38 cellular contexts compared by ENCODE assay signal in genomic region chr19:5533257-5533656, GRCh38. TPM values are rescaled to one million over a fixed set of nuclear protein-coding genes. Genes with fewer than 3 reads are reported as not detected.
"Had no signal": no experiment of that assay in that cellular context is flagged by ENCODE, and none has a peak within 500 bp of the region (broad histone marks: within the 10 kb centered on the region; RNA-seq: fewer than 3 reads in every experiment).

No MANE protein-coding gene starts in this region.

- H3K4me3 Mint-ChIP-seq: activated naive CD4-positive, alpha-beta T cell treated with anti-CD3 and anti-CD28 coated beads for 36 hours; activated naive CD4-positive, alpha-beta T cell treated with anti-CD3 and anti-CD28 coated beads, Interleukin-2, amount 10 ng/mL, durations not matched to agents 7 days and 5 days; activated naive CD4-positive, alpha-beta T cell treated with anti-CD3 and anti-CD28 coated beads, Interleukin-2, amount 50 U/mL, for 24 hours; activated naive CD8-positive, alpha-beta T cell; activated naive CD8-positive, alpha-beta T cell treated with anti-CD3 and anti-CD28 coated beads for 36 hours; activated naive CD8-positive, alpha-beta T cell treated with anti-CD3 and anti-CD28 coated beads, Interleukin-2, amount 10 ng/mL, durations not matched to agents 7 days and 5 days; activated naive CD8-positive, alpha-beta T cell treated with anti-CD3 and anti-CD28 coated beads, Interleukin-2, amount 50 U/mL, for 24 hours; activated T-cell treated with anti-CD3 and anti-CD28 coated beads, Interleukin-2, amount 50 U/mL, for 24 hours; activated T-cell treated with anti-CD3 and anti-CD28 coated beads, Interleukin-2, amount 50 U/mL, for 4 hours; activated T-cell treated with anti-CD3 and anti-CD28 coated beads, Interleukin-2, amount 50 U/mL, for 72 hours; activated T-helper 1 cell treated with anti-CD3 and anti-CD28 coated beads, Interleukin-12 subunit alpha, Interleukin-12 subunit beta, Interleukin-2, Interleukin-4 antibody, amounts not matched to agents 30 ng/mL and 10 ng/mL and 1 ng/mL, durations not matched to agents 14 hours and 24 hours and 36 hours; activated T-helper 17 cell treated with anti-CD3 and anti-CD28 coated beads, Interleukin-2, amount 50 U/mL, for 72 hours; brain; central memory CD8-positive, alpha-beta T cell had no signal

- H3K4me1 Mint-ChIP-seq: activated naive CD4-positive, alpha-beta T cell treated with anti-CD3 and anti-CD28 coated beads, Interleukin-2, amount 10 ng/mL, durations not matched to agents 7 days and 5 days; activated naive CD4-positive, alpha-beta T cell treated with anti-CD3 and anti-CD28 coated beads, Interleukin-2, amount 50 U/mL, for 24 hours; activated naive CD8-positive, alpha-beta T cell treated with anti-CD3 and anti-CD28 coated beads for 36 hours; activated naive CD8-positive, alpha-beta T cell treated with anti-CD3 and anti-CD28 coated beads, Interleukin-2, amount 10 ng/mL, durations not matched to agents 7 days and 5 days; activated naive CD8-positive, alpha-beta T cell treated with anti-CD3 and anti-CD28 coated beads, Interleukin-2, amount 50 U/mL, for 24 hours; central memory CD8-positive, alpha-beta T cell had no signal

- H3K27ac Mint-ChIP-seq: activated naive CD4-positive, alpha-beta T cell treated with anti-CD3 and anti-CD28 coated beads for 36 hours; activated naive CD4-positive, alpha-beta T cell treated with anti-CD3 and anti-CD28 coated beads, Interleukin-2, amount 10 ng/mL, durations not matched to agents 7 days and 5 days; activated naive CD4-positive, alpha-beta T cell treated with anti-CD3 and anti-CD28 coated beads, Interleukin-2, amount 50 U/mL, for 24 hours; activated naive CD4-positive, alpha-beta T cell treated with anti-CD3 and anti-CD28 coated beads, Interleukin-2, amount 50 U/mL, for 72 hours; activated naive CD8-positive, alpha-beta T cell; activated naive CD8-positive, alpha-beta T cell treated with anti-CD3 and anti-CD28 coated beads for 36 hours; activated naive CD8-positive, alpha-beta T cell treated with anti-CD3 and anti-CD28 coated beads, Interleukin-2, amount 10 ng/mL, durations not matched to agents 7 days and 5 days; activated naive CD8-positive, alpha-beta T cell treated with anti-CD3 and anti-CD28 coated beads, Interleukin-2, amount 50 U/mL, for 24 hours; activated T-cell treated with anti-CD3 and anti-CD28 coated beads, Interleukin-2, amount 50 U/mL, for 24 hours; activated T-cell treated with anti-CD3 and anti-CD28 coated beads, Interleukin-2, amount 50 U/mL, for 72 hours; activated T-helper 1 cell treated with anti-CD3 and anti-CD28 coated beads, Interleukin-12 subunit alpha, Interleukin-12 subunit beta, Interleukin-2, Interleukin-4 antibody, amounts not matched to agents 30 ng/mL and 10 ng/mL and 1 ng/mL, durations not matched to agents 14 hours and 24 hours and 36 hours; activated T-helper 17 cell treated with anti-CD3 and anti-CD28 coated beads, Interleukin-2, amount 50 U/mL, for 72 hours; activated T-helper 2 cell treated with anti-CD3 and anti-CD28 coated beads, Interferon-gamma antibody, Interleukin-2, Interleukin-4, amounts not matched to agents 10 μg/mL and 5 μg/mL and 100 μg/mL, durations not matched to agents 14 hours and 24 hours and 36 hours had no signal

- H3K36me3 ChIP-seq: adrenal gland, ascending aorta, brain microvascular endothelial cell, breast epithelium, cardiac muscle cell had no signal

- ATAC-seq: activated naive CD4-positive, alpha-beta T cell treated with anti-CD3 and anti-CD28 coated beads, Interleukin-2, amount 50 U/mL, for 72 hours; activated naive CD8-positive, alpha-beta T cell treated with anti-CD3 and anti-CD28 coated beads, Interleukin-2, amount 50 U/mL, for 24 hours; activated T-cell treated with anti-CD3 and anti-CD28 coated beads, Interleukin-2, amount 50 U/mL, for 4 hours; activated T-cell treated with anti-CD3 and anti-CD28 coated beads, Interleukin-2, amount 50 U/mL, for 72 hours; activated T-helper 17 cell treated with anti-CD3 and anti-CD28 coated beads, Interleukin-2, amount 50 U/mL, for 72 hours; body of pancreas had no signal

- H3K4me1 ChIP-seq: ascending aorta, breast epithelium had no signal

- H3K27me3 Mint-ChIP-seq: brain had no signal

- H3K27me3 ChIP-seq: adrenal gland, ascending aorta, body of pancreas, brain microvascular endothelial cell, cardiac muscle cell had no signal

- H3K4me3 ChIP-seq: adrenal gland, ascending aorta, body of pancreas, breast epithelium, cardiac muscle cell had no signal

- DNase-seq: activated effector memory CD4-positive, alpha-beta T cell treated with anti-CD3 and anti-CD28 coated beads, Interleukin-2, amount 50 U/mL, for 16 hours; activated effector memory CD4-positive, alpha-beta T cell treated with Interleukin-2 at 50 U/mL for 16 hours; activated gamma-delta T cell; activated gamma-delta T cell treated with Interleukin-2 at 50 U/mL for 16 hours; activated naive CD4-positive, alpha-beta T cell; activated naive CD4-positive, alpha-beta T cell treated with anti-CD3 and anti-CD28 coated beads for 36 hours; activated naive CD4-positive, alpha-beta T cell treated with anti-CD3 and anti-CD28 coated beads, Interleukin-2, amount 10 ng/mL, durations not matched to agents 7 days and 5 days; activated naive CD4-positive, alpha-beta T cell treated with anti-CD3 and anti-CD28 coated beads, Interleukin-2, amount 50 U/mL, for 16 hours; activated naive CD4-positive, alpha-beta T cell treated with Interleukin-2 at 50 U/mL for 16 hours; activated naive CD8-positive, alpha-beta T cell treated with anti-CD3 and anti-CD28 coated beads for 36 hours; activated naive CD8-positive, alpha-beta T cell treated with anti-CD3 and anti-CD28 coated beads, Interleukin-2, amount 10 ng/mL, durations not matched to agents 7 days and 5 days; activated naive CD8-positive, alpha-beta T cell treated with anti-CD3 and anti-CD28 coated beads, Interleukin-2, amount 50 U/mL, for 24 hours; activated T-cell treated with anti-CD3 and anti-CD28 coated beads, Interleukin-2, amount 50 U/mL, for 1 hour; activated T-cell treated with anti-CD3 and anti-CD28 coated beads, Interleukin-2, amount 50 U/mL, for 24 hours; activated T-cell treated with anti-CD3 and anti-CD28 coated beads, Interleukin-2, amount 50 U/mL, for 4 hours; activated T-cell treated with anti-CD3 and anti-CD28 coated beads, Interleukin-2, amount 50 U/mL, for 48 hours; activated T-cell treated with anti-CD3 and anti-CD28 coated beads, Interleukin-2, amount 50 U/mL, for 72 hours; adrenal gland; amniotic stem cell; amygdala; anterior cingulate cortex; aorta; body of pancreas; brain microvascular endothelial cell; caudate nucleus; central memory CD4-positive, alpha-beta T cell; cerebellar nuclear complex had no signal

- H3K27ac ChIP-seq: adrenal gland, ascending aorta, body of pancreas, brain microvascular endothelial cell, breast epithelium, cardiac muscle cell had no signal

RNA-seq across cellular contexts. Expression of gene TINCR, which starts 34.5 kb away (rescaled TPM):
- total RNA-seq: ascending aorta had no signal
